ENCODE assay signal across 1 cellular context in the genomic region with DNA sequence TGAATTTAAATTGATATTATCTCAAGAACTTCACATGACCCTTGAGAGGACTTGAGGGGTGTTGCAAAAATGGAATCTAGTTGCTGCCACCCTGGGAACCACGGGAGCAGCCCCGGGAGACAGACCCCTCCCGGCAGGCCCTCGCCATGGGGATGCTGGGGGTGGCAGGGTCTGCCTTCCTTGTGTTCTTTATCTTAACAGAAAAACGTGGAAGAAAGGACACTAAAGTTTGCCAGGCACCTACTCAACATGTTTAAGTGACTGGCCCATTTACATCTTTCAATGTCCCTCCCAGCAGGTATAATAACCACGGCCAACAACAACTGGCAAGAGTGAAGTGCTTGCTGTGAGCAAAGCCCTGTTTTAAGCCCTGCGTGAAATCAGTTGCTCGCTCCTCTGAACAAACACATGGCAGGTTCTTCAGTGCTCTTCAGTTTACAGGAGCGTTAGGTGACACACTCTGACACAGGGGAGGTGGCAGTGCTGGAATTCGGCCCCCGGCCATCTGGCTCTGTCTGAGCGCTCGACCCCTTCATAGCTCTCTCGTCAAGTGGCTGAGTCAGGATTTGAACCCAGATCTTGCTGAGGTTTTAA.
TF ChIP-seq lines count a peak whose summit lies in the region.

No MANE protein-coding gene starts in this region.

TF ChIP-seq in H1, 55 proteins besides CTCF, POLR2A, EP300 and RAD21 (continued from another document):
- no peak for TF ChIP-seq GTF2F1 (IDR thresholded peaks at IDR 0.05; ENCODE audit: borderline replicate concordance, low read depth, low read length)
- TF ChIP-seq JUN (IDR thresholded peaks at IDR 0.05; ENCODE audit: low read depth, low read length), result no peak
- no peak for TF ChIP-seq SP1 (IDR thresholded peaks at IDR 0.05; ENCODE audit: low read depth, low read length)
- TF ChIP-seq SUZ12 (IDR thresholded peaks at IDR 0.05; ENCODE audit: low read length), result no peak
- no peak for TF ChIP-seq NANOG (IDR thresholded peaks at IDR 0.05; ENCODE audit: insufficient read depth, low read depth, low read length, poor library complexity, severe bottlenecking)
